Comparison of ENCODE assay signal across 1 cellular context in genomic region chr9:19173598-19174125, GRCh38.
TF ChIP-seq lines count a peak whose summit lies in the region.

No MANE protein-coding gene starts in this region.

TF ChIP-seq in HepG2, 621 proteins besides CTCF, POLR2A, EP300 and RAD21 (continued from another document and continues in another):
- TF ChIP-seq FOXP4 (CRISPR knock-in tag; IDR thresholded peaks at IDR 0.05) (peak; percentile 71), FOXA3 (CRISPR knock-in tag; IDR thresholded peaks at IDR 0.05) (peak; percentile 83), ZNF644 (CRISPR knock-in tag; IDR thresholded peaks at IDR 0.05; ENCODE audit: low read depth) (0 out of 2 replicates have a peak, but pooled peaks have one; percentile 34), ZNF816 (CRISPR knock-in tag; IDR thresholded peaks at IDR 0.05; ENCODE audit: borderline replicate concordance) (no peak), BRD4 (CRISPR knock-in tag; IDR thresholded peaks at IDR 0.05) (no peak), SMC3 (IDR thresholded peaks at IDR 0.05; ENCODE audit: low read length) (no peak), ZNF205 (CRISPR knock-in tag; IDR thresholded peaks at IDR 0.05) (peak; percentile 31; the same call in 1 of the 2 replicates), ARNT (IDR thresholded peaks at IDR 0.05) (no peak), SALL1 (CRISPR knock-in tag; IDR thresholded peaks at IDR 0.05) (peak; percentile 82), PHF20 (CRISPR knock-in tag; IDR thresholded peaks at IDR 0.05) (0 out of 2 replicates have a peak, but pooled peaks have one; percentile 36), ZGPAT (CRISPR knock-in tag; IDR thresholded peaks at IDR 0.05) (0 out of 2 replicates have a peak, but pooled peaks have one; percentile 32), ZBTB46 (CRISPR knock-in tag; IDR thresholded peaks at IDR 0.05; ENCODE audit: borderline replicate concordance) (no peak), SMAD1 (CRISPR knock-in tag; IDR thresholded peaks at IDR 0.05; ENCODE audit: borderline replicate concordance, low read depth) (no peak), KDM1A (CRISPR knock-in tag; IDR thresholded peaks at IDR 0.05) (peak; percentile 74; the same call in 1 of the 2 replicates), ZC3H13 (CRISPR knock-in tag; IDR thresholded peaks at IDR 0.05) (no peak), MLXIP (CRISPR knock-in tag; IDR thresholded peaks at IDR 0.05; ENCODE audit: borderline replicate concordance) (no peak), ZNF256 (CRISPR knock-in tag; conservative IDR thresholded peaks at IDR 0.05) (no peak), ZNF3 (CRISPR knock-in tag; IDR thresholded peaks at IDR 0.05) (no peak), ADNP (CRISPR knock-in tag; IDR thresholded peaks at IDR 0.05) (peak; percentile 90), ATF3 (CRISPR knock-in tag; IDR thresholded peaks at IDR 0.05) (peak; percentile 26; the same call in 1 of the 2 replicates), KAT8 (CRISPR knock-in tag; IDR thresholded peaks at IDR 0.05) (no peak), POGZ (CRISPR knock-in tag; IDR thresholded peaks at IDR 0.05) (peak; percentile 77), HMG20B (CRISPR knock-in tag; conservative IDR thresholded peaks at IDR 0.05) (no peak; the same call in 1 of the 2 replicates), FOXC1 (CRISPR knock-in tag; IDR thresholded peaks at IDR 0.05; ENCODE audit: borderline replicate concordance) (no peak), ZNF556 (CRISPR knock-in tag; IDR thresholded peaks at IDR 0.05; ENCODE audit: borderline replicate concordance) (peak; percentile 86; the same call in 1 of the 2 replicates), FOXO1 (CRISPR knock-in tag; IDR thresholded peaks at IDR 0.05) (peak; percentile 74; the same call in 1 of the 2 replicates), RCOR2 (CRISPR knock-in tag; IDR thresholded peaks at IDR 0.05) (peak; percentile 84; the same call in 1 of the 2 replicates), ZNF615 (CRISPR knock-in tag; IDR thresholded peaks at IDR 0.05; ENCODE audit: borderline replicate concordance) (no peak), TCF7 (IDR thresholded peaks at IDR 0.05; ENCODE audit: low read depth) (peak; percentile 65), ZMYM2 (CRISPR knock-in tag; IDR thresholded peaks at IDR 0.05) (peak; percentile 99), TBX2 (CRISPR knock-in tag; IDR thresholded peaks at IDR 0.05; ENCODE audit: borderline replicate concordance) (peak; percentile 69; the same call in 1 of the 2 replicates), RXRB (CRISPR knock-in tag; IDR thresholded peaks at IDR 0.05; ENCODE audit: borderline replicate concordance) (peak; percentile 95), ZBTB26 (CRISPR knock-in tag; IDR thresholded peaks at IDR 0.05; ENCODE audit: borderline replicate concordance) (no peak), ZNF691 (CRISPR knock-in tag; IDR thresholded peaks at IDR 0.05; ENCODE audit: borderline replicate concordance, low read depth) (0 out of 2 replicates have a peak, but pooled peaks have one; percentile 57), BCL3 (CRISPR knock-in tag; IDR thresholded peaks at IDR 0.05) (no peak), SIX1 (CRISPR knock-in tag; IDR thresholded peaks at IDR 0.05; ENCODE audit: borderline replicate concordance) (peak; percentile 70; the same call in 1 of the 2 replicates), IRF2 (CRISPR knock-in tag; IDR thresholded peaks at IDR 0.05) (0 out of 2 replicates have a peak, but pooled peaks have one; percentile 17), JARID2 (CRISPR knock-in tag; IDR thresholded peaks at IDR 0.05; ENCODE audit: insufficient replicate concordance) (no peak), MTA3 (CRISPR knock-in tag; IDR thresholded peaks at IDR 0.05) (no peak), ZBTB7B (CRISPR knock-in tag; IDR thresholded peaks at IDR 0.05) (peak; percentile 38; the same call in 1 of the 2 replicates), ZSCAN9 (CRISPR knock-in tag; IDR thresholded peaks at IDR 0.05; ENCODE audit: borderline replicate concordance) (no peak), ZNF614 (CRISPR knock-in tag; IDR thresholded peaks at IDR 0.05; ENCODE audit: borderline replicate concordance) (0 out of 2 replicates have a peak, but pooled peaks have one; percentile 32), PPARG (CRISPR knock-in tag; conservative IDR thresholded peaks at IDR 0.05) (peak; percentile 74), TEF (CRISPR knock-in tag; IDR thresholded peaks at IDR 0.05) (no peak), ZNF263 (CRISPR knock-in tag; IDR thresholded peaks at IDR 0.05) (peak; percentile 48; the same call in 1 of the 2 replicates), RORA (CRISPR knock-in tag; IDR thresholded peaks at IDR 0.05) (0 out of 2 replicates have a peak, but pooled peaks have one; percentile 67), RARG (CRISPR knock-in tag; IDR thresholded peaks at IDR 0.05; ENCODE audit: low read depth) (no peak), NONO (IDR thresholded peaks at IDR 0.05) (no peak), NONO (CRISPR knock-in tag; conservative IDR thresholded peaks at IDR 0.05) (0 out of 2 replicates have a peak, but pooled peaks have one; percentile 28), ZNF878 (CRISPR knock-in tag; IDR thresholded peaks at IDR 0.05) (no peak), ZMYM3 (CRISPR knock-in tag; IDR thresholded peaks at IDR 0.05) (0 out of 2 replicates have a peak, but pooled peaks have one; percentile 65), FOXJ3 (CRISPR knock-in tag; IDR thresholded peaks at IDR 0.05; ENCODE audit: borderline replicate concordance) (no peak), ZFP90 (CRISPR knock-in tag; IDR thresholded peaks at IDR 0.05; ENCODE audit: borderline replicate concordance) (peak; percentile 50; the same call in 1 of the 2 replicates), GRHL1 (CRISPR knock-in tag; conservative IDR thresholded peaks at IDR 0.05) (no peak)
